In genomic region chr15:63801171-63801570, GRCh38 we compare ENCODE assay signal across 22 cellular contexts.
"Had no signal": no experiment of that assay in that cellular context is flagged by ENCODE, and none has a peak within 500 bp of the region (broad histone marks: within the 10 kb centered on the region; RNA-seq: fewer than 3 reads in every experiment).

No MANE protein-coding gene starts in this region.

- ATAC-seq: body of pancreas; left lobe of liver; naive thymus-derived CD4-positive, alpha-beta T cell had no signal

- FAIRE-seq: endometrium, kidney had no signal

- H3K27me3 ChIP-seq: body of pancreas, sigmoid colon, thyroid gland had no signal

- H3K9me3 Mint-ChIP-seq: dendritic cell treated with granulocyte-macrophage colony-stimulating factor and Interleukin-4, amounts not matched to agents 40 ng/mL and 50 ng/mL, for 4 days had no signal

- H3K27ac Mint-ChIP-seq: activated naive CD8-positive, alpha-beta T cell; activated T-helper 1 cell treated with anti-CD3 and anti-CD28 coated beads, Interleukin-12 subunit alpha, Interleukin-12 subunit beta, Interleukin-2, Interleukin-4 antibody, amounts not matched to agents 30 ng/mL and 10 ng/mL and 1 ng/mL, durations not matched to agents 14 hours and 24 hours and 36 hours; dendritic cell treated with granulocyte-macrophage colony-stimulating factor and Interleukin-4, amounts not matched to agents 40 ng/mL and 50 ng/mL, for 4 days had no signal

- H3K27me3 Mint-ChIP-seq: activated naive CD8-positive, alpha-beta T cell; dendritic cell treated with granulocyte-macrophage colony-stimulating factor and Interleukin-4, amounts not matched to agents 40 ng/mL and 50 ng/mL, for 4 days; naive thymus-derived CD4-positive, alpha-beta T cell had no signal

- H3K27ac ChIP-seq: body of pancreas, sigmoid colon, thyroid gland had no signal

- H3K4me2 ChIP-seq: smooth muscle cell had no signal

- H3K4me3 Mint-ChIP-seq: activated naive CD8-positive, alpha-beta T cell; activated T-helper 1 cell treated with anti-CD3 and anti-CD28 coated beads, Interleukin-12 subunit alpha, Interleukin-12 subunit beta, Interleukin-2, Interleukin-4 antibody, amounts not matched to agents 30 ng/mL and 10 ng/mL and 1 ng/mL, durations not matched to agents 14 hours and 24 hours and 36 hours; dendritic cell treated with granulocyte-macrophage colony-stimulating factor and Interleukin-4, amounts not matched to agents 40 ng/mL and 50 ng/mL, for 4 days; neural crest cell had no signal

- H3K9me3 ChIP-seq: body of pancreas, sigmoid colon, thyroid gland had no signal

- DNase-seq: activated CD4-positive, alpha-beta T cell treated with anti-CD3 and anti-CD28 coated beads, Interleukin-2, amount 50 U/mL, for 4 hours; activated gamma-delta T cell treated with Interleukin-2 at 50 U/mL for 16 hours; body of pancreas; caudate nucleus; effector CD4-positive, alpha-beta T cell; kidney; naive thymus-derived CD4-positive, alpha-beta T cell; occipital lobe; sigmoid colon; stimulated activated CD4-positive, alpha-beta T cell treated with anti-CD3 and anti-CD28 coated beads, Interleukin-15, amount 100 ng/mL, for 24 hours; stimulated activated naive CD4-positive, alpha-beta T cell; substantia nigra; T-helper 1 cell; T-helper 9 cell; thyroid gland had no signal

- H3K4me3 ChIP-seq: body of pancreas, sigmoid colon, smooth muscle cell, thyroid gland had no signal

- H3K36me3 ChIP-seq: sigmoid colon, thyroid gland had no signal
